ENCODE assay signal across 8 cellular contexts in the genomic region with DNA sequence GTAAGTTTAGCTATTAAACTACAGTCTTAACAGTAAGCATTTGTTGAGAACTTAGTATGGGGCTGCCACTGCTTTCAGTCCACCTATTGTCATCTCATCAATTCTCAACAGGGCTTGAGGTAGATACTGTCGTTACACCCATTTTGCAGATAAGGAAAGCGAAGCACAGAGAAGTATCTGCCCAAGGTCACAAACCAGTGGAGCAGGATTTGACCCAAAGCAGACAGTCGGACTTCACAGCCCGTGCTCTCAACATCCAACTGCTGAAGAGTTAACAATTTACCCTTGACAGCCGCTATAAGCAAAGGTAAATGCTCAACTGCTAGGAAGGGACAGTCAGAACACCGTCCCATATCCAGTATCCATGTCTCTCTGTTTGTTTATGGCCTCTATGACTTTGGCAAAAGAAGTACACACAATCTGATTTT. TPM values are rescaled to one million over a fixed set of nuclear protein-coding genes. Genes with fewer than 3 reads are reported as not detected.
DNase-seq lines count a peak whose midpoint lies in the region; ATAC-seq and TF ChIP-seq lines count a peak whose summit lies in the region.

No MANE protein-coding gene starts in this region.

- CTCF ChIA-PET in activated CD8-positive, alpha-beta T cell treated with anti-CD3 and anti-CD28 coated beads for 36 hours (lab: Charles Lee), result interaction anchor here (0.9 to 2.5 kb wide), 7 partner anchors 8 to 246 kb away, joined by 3 to 14 read pairs (median 5); no protein-coding TSS in a partner anchor

- peaks cover 51% of the 10 kb centered on the region for H3K4me1 ChIP-seq in psoas muscle

- 3 to 5% (median 4%) methylated on average over 6 of the region's 6 CpGs for WGBS in psoas muscle, 3 donors

- no peaks in the 10 kb centered on the region for H3K9me3 Mint-ChIP-seq in CD14-positive monocyte
- H3K9me3 Mint-ChIP-seq in activated CD8-positive, alpha-beta T cell treated with anti-CD3 and anti-CD28 coated beads for 36 hours, result no peaks in the 10 kb centered on the region

- DNase-seq in CD14-positive monocyte (ENCODE audit: low spot score) (no peak), HT-29 (ENCODE audit: low spot score) (peak; percentile 64), globus pallidus (ENCODE audit: low spot score) (peak; percentile 49), psoas muscle (no peak), GF-D8 (lab: John Stamatoyannopoulos, UW) (no peak), dedifferentiated amniotic fluid mesenchymal stem cell (ENCODE audit: extremely low spot score) (no peak)
- DNase-seq in activated CD8-positive, alpha-beta T cell treated with anti-CD3 and anti-CD28 coated beads for 36 hours, result no peak

- TF ChIP-seq CTCF in CD14-positive monocyte (IDR thresholded peaks at IDR 0.05), result no peak
- TF ChIP-seq CTCF in activated CD8-positive, alpha-beta T cell treated with anti-CD3 and anti-CD28 coated beads for 36 hours (IDR thresholded peaks at IDR 0.05), result no peak
- no peak for TF ChIP-seq CTCF in psoas muscle (IDR thresholded peaks at IDR 0.05)

- H3K4me1 Mint-ChIP-seq in CD14-positive monocyte, result peaks cover 57% of the 10 kb centered on the region
- peaks cover 30% of the 10 kb centered on the region for H3K4me1 Mint-ChIP-seq in activated CD8-positive, alpha-beta T cell treated with anti-CD3 and anti-CD28 coated beads for 36 hours (ENCODE audit: low read depth)

- peak overlapping the region; percentile 78 to 97 (median 91) for H3K27ac Mint-ChIP-seq in CD14-positive monocyte
- H3K27ac Mint-ChIP-seq in activated CD8-positive, alpha-beta T cell treated with anti-CD3 and anti-CD28 coated beads for 36 hours, result peak overlapping the region; percentile 91

- intact Hi-C loops in CD14-positive monocyte (cut with micrococcal nuclease) (loop anchor here in 1 of 2 donors (2.0 to 10.0 kb wide), 2 partner anchors 17 to 241 kb away; no protein-coding TSS in a partner anchor), psoas muscle (cut with DNase I) (loop anchor here in 1 of 2 donors (2.0 kb wide), 1 partner anchor 15 kb away; no protein-coding TSS in a partner anchor)
- intact Hi-C loops in activated CD8-positive, alpha-beta T cell treated with anti-CD3 and anti-CD28 coated beads for 36 hours (cut with micrococcal nuclease), result loop anchor here (2.0 kb wide), 1 partner anchor 17 kb away; no protein-coding TSS in a partner anchor

- H3K4me3 ChIP-seq in psoas muscle, result peak overlapping the region; percentile 74

- H3K27ac ChIP-seq in psoas muscle, result peak overlapping the region; percentile 100

- H3K36me3 ChIP-seq in psoas muscle (ENCODE audit: insufficient read depth in 1 of 2, low read depth in 1 of 2), result no peaks in the 10 kb centered on the region

- no peaks in the 10 kb centered on the region for H3K36me3 Mint-ChIP-seq in CD14-positive monocyte
- H3K36me3 Mint-ChIP-seq in activated CD8-positive, alpha-beta T cell treated with anti-CD3 and anti-CD28 coated beads for 36 hours (ENCODE audit: low read depth), result peaks cover 11% of the 10 kb centered on the region

- H3K9me3 ChIP-seq in psoas muscle, result no peaks in the 10 kb centered on the region

- peak overlapping the region; percentile 90 to 92 for H3K4me3 Mint-ChIP-seq in CD14-positive monocyte
- peak overlapping the region; percentile 91 for H3K4me3 Mint-ChIP-seq in activated CD8-positive, alpha-beta T cell treated with anti-CD3 and anti-CD28 coated beads for 36 hours

- H3K27me3 Mint-ChIP-seq in CD14-positive monocyte (ENCODE audit: low read depth in 3 of 3), result no peaks in the 10 kb centered on the region
- no peaks in the 10 kb centered on the region for H3K27me3 Mint-ChIP-seq in activated CD8-positive, alpha-beta T cell treated with anti-CD3 and anti-CD28 coated beads for 36 hours

- POLR2A ChIA-PET in activated CD8-positive, alpha-beta T cell treated with anti-CD3 and anti-CD28 coated beads for 36 hours (lab: Charles Lee), result interaction anchor here (0.6 to 1.8 kb wide), 7 partner anchors 10 to 240 kb away, joined by 3 to 14 read pairs (median 6); no protein-coding TSS in a partner anchor

- H3K27me3 ChIP-seq in psoas muscle (ENCODE audit: insufficient read depth in 3 of 3, low read length in 2 of 3), result no peaks in the 10 kb centered on the region

- ATAC-seq in activated CD8-positive, alpha-beta T cell treated with anti-CD3 and anti-CD28 coated beads for 36 hours, result no peak
- ATAC-seq in psoas muscle (peak in 3 of 4 donors; percentile 19 to 20 (median 20)), GM18858 (IDR thresholded peaks at IDR 0.05; ENCODE audit: unreplicated experiment) (no peak)

RNA-seq across cellular contexts. Expression of a gene that starts 1.3 kb away (rescaled TPM):
- polyA plus RNA-seq in CD14-positive monocyte (1 to 10 TPM; 4.9 to 5.6 TPM), psoas muscle (10 to 100 TPM; 10.4 to 19.0 (median 16.2) TPM)
- 23.7 and 24.8 TPM in 2 replicates for total RNA-seq in HT-29 (2014; rRNA removed; shearing (Covaris generic))
- total RNA-seq in activated CD8-positive, alpha-beta T cell treated with anti-CD3 and anti-CD28 coated beads for 36 hours, result 10 to 100 TPM; 13.3 to 14.3 TPM
- 10 to 100 TPM; 16.2 to 26.0 (median 18.6) TPM for total RNA-seq in psoas muscle

Comparison
In these comparisons a context has a peak if more than half of its experiments do, and no peak if none do; other contexts are left out.
1. DNase-seq: peak in HT-29 (single experiment) and globus pallidus (single experiment); none in CD14-positive monocyte (single experiment), activated CD8-positive, alpha-beta T cell treated with anti-CD3 and anti-CD28 coated beads for 36 hours (single experiment), psoas muscle (0 of 2), GF-D8 (single experiment) and dedifferentiated amniotic fluid mesenchymal stem cell (single experiment).
2. ATAC-seq: peak in psoas muscle (3 of 4); none in activated CD8-positive, alpha-beta T cell treated with anti-CD3 and anti-CD28 coated beads for 36 hours (single experiment) and GM18858 (single experiment).